In the genomic region with DNA sequence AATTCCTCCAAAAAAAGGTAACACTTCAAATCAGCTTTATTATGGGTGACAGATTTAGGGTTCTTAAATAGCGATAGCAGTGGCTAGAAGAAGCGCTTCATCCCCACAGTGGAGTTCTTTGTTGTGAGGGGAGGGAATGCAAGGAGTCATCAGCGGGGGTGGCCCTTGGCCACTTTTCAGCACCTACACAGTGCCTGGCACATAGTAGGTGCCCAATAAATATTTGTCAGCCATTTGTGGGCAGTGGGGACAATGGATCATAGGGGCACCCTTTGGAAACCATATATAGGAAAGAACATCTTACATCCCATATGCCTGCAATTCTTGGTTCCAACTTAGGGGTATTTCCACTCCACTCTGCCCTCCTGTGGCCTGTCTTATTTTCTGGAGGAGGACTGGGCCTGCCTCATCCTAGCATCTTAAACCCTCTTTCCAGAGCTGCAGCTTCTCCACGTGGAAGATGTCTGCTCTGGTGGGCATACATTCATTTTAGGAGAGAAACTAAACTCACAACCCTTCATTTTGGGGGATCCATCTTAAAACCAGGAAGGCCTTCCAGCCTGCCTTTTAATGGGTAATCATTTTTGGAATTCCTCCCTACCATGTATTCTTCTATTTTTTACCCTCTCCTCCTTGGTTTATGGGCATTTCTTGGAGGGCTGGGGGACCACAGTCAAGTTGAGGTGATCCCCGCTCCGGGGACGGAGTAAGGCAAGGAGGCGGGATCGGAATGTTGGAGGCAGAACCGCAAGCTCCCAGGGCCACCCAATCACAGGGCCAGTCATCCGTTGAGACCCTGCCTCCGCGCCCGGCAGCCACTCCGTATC, we compare ENCODE assay signal across 8 cellular contexts. TPM values are rescaled to one million over a fixed set of nuclear protein-coding genes. Genes with fewer than 3 reads are reported as not detected.
DNase-seq lines count a peak whose midpoint lies in the region; ATAC-seq and TF ChIP-seq lines count a peak whose summit lies in the region.

No MANE protein-coding gene starts in this region.

- H3K4me3 ChIP-seq in coronary artery (peak overlapping the region; percentile 62), vagina (peak overlapping the region; percentile 40 to 72)

- H3K9me3 ChIP-seq in vagina: no peaks in the 10 kb centered on the region

- no peaks in the 10 kb centered on the region for H3K27me3 ChIP-seq in vagina

- intact Hi-C loops in vagina (cut with DNase I) (loop anchor here (5.0 kb wide), 1 partner anchor 78 kb away; no protein-coding TSS in a partner anchor), sciatic nerve (cut with DNase I) (no loop called here)

- H3K36me3 ChIP-seq in vagina: no peaks in the 10 kb centered on the region

- DNase-seq in NCI-H526 (lab: John Stamatoyannopoulos, UW) (peak; percentile 20 to 43), NCI-H526 treated with DMSO at 0.1 percent for 48 hours (lab: John Stamatoyannopoulos, UW) (no peak), RPMI8226 (peak; percentile 49), coronary artery (ENCODE audit: low spot score) (peak; percentile 77), midbrain (lab: John Stamatoyannopoulos, UW) (peak; percentile 74), vagina (ENCODE audit: extremely low spot score in 2 of 2) (no peak), sciatic nerve (ENCODE audit: low spot score) (no peak)

- peaks cover 46% of the 10 kb centered on the region for H3K4me1 ChIP-seq in vagina

- TF ChIP-seq CTCF in coronary artery (IDR thresholded peaks at IDR 0.05): peak; percentile 15
- TF ChIP-seq CTCF in vagina (IDR thresholded peaks at IDR 0.05): peak in 2 of 3 experiments; percentile 11 to 33

- H3K27ac ChIP-seq in coronary artery: peak overlapping the region; percentile 91 to 93
- H3K27ac ChIP-seq in vagina: peak overlapping the region; percentile 99

- peak in 1 of 2 donors; percentile 98 for TF ChIP-seq POLR2A in vagina (IDR thresholded peaks at IDR 0.05)

- ATAC-seq in HG03060 (IDR thresholded peaks at IDR 0.05; ENCODE audit: low read depth, unreplicated experiment) (peak; percentile 42), sciatic nerve (no peak)

RNA-seq across cellular contexts. Expression of a gene that starts 2.6 kb away (rescaled TPM):
- total RNA-seq in vagina (16.2 TPM), sciatic nerve (20.5 TPM)

RNA-seq across cellular contexts. Expression of a gene that starts 5.0 kb away (rescaled TPM):
- total RNA-seq in vagina (49.4 TPM), sciatic nerve (97.7 TPM)

RNA-seq across cellular contexts. Expression of a gene that starts 11.0 kb away (rescaled TPM):
- 8.1 TPM for total RNA-seq in vagina
- total RNA-seq in sciatic nerve: 13.6 TPM

RNA-seq across cellular contexts. Expression of a gene that starts 16.8 kb away (rescaled TPM):
- 48.4 TPM for total RNA-seq in vagina
- total RNA-seq in sciatic nerve: 63.8 TPM

RNA-seq across cellular contexts. Expression of a gene that starts 19.2 kb away (rescaled TPM):
- total RNA-seq in vagina (35.1 TPM), sciatic nerve (59.9 TPM)

Comparison
In these comparisons a context has a peak if more than half of its experiments do, and no peak if none do; other contexts are left out.
1. DNase-seq: peak in NCI-H526 (2 of 2), RPMI8226 (single experiment), coronary artery (single experiment) and midbrain (single experiment); none in NCI-H526 treated with DMSO at 0.1 percent for 48 hours (single experiment), vagina (0 of 2) and sciatic nerve (single experiment).